ENCODE assay signal across 11 cellular contexts in genomic region chr9:110064721-110065252, GRCh38.
DNase-seq lines count a peak whose midpoint lies in the region; ATAC-seq and TF ChIP-seq lines count a peak whose summit lies in the region.
"Had no signal": no experiment of that assay in that cellular context is flagged by ENCODE, and none has a peak within 500 bp of the region (broad histone marks: within the 10 kb centered on the region; RNA-seq: fewer than 3 reads in every experiment).

No MANE protein-coding gene starts in this region.

- no peak overlapping the region for H3K4me3 ChIP-seq in body of pancreas
- H3K4me3 ChIP-seq: neural progenitor cell had no signal

- no peaks in the 10 kb centered on the region for H3K9me3 ChIP-seq in body of pancreas

- intact Hi-C loops in left ventricle myocardium superior (cut with micrococcal nuclease) (no loop called here), body of pancreas (cut with DNase I) (no loop called here)

- H3K27ac ChIP-seq in body of pancreas = no peak overlapping the region
- H3K27ac ChIP-seq: neural progenitor cell had no signal

- peak; percentile 11 for ATAC-seq in GM18517 (IDR thresholded peaks at IDR 0.05; ENCODE audit: unreplicated experiment)
- peak; percentile 30 for ATAC-seq in HG02943 (IDR thresholded peaks at IDR 0.05; ENCODE audit: low read depth, unreplicated experiment)
- peak; percentile 52 for ATAC-seq in left ventricle myocardium superior
- ATAC-seq in body of pancreas = no peak

- no peak for TF ChIP-seq POLR2A in body of pancreas (IDR thresholded peaks at IDR 0.05)

- no peak for TF ChIP-seq CTCF in body of pancreas (IDR thresholded peaks at IDR 0.05)

- H3K36me3 ChIP-seq in body of pancreas (replicated peaks in 1 of 2; ENCODE audit: insufficient read depth in 1 of 2, low read depth in 2 of 2) = no peaks in the 10 kb centered on the region
- H3K36me3 ChIP-seq: neural progenitor cell had no signal

- WGBS in body of pancreas, 2 donors = 43 to 57% methylated on average over 7 of the region's 7 CpGs

- DNase-seq in NOMO-1 treated with DMSO at 0.1 percent for 48 hours (lab: John Stamatoyannopoulos, UW; ENCODE audit: unreplicated experiment) (peak; percentile 34), left ventricle myocardium superior (peak; percentile 45), RKO (ENCODE audit: low spot score) (no peak), NK-92 (lab: John Stamatoyannopoulos, UW; ENCODE audit: unreplicated experiment) (no peak), NCI-H2029 (lab: John Stamatoyannopoulos, UW) (no peak), body of pancreas (no peak)
- DNase-seq: NCI-H446; stimulated activated CD4-positive, alpha-beta T cell treated with anti-CD3 and anti-CD28 coated beads, Interleukin-12 subunit alpha, Interleukin-12 subunit beta, amount 100 ng/mL, for 4 hours had no signal

- no peaks in the 10 kb centered on the region for H3K27me3 ChIP-seq in body of pancreas
- H3K27me3 ChIP-seq: neural progenitor cell had no signal

- no peaks in the 10 kb centered on the region for H3K4me1 ChIP-seq in body of pancreas

Comparison
In these comparisons a context has a peak if more than half of its experiments do, and no peak if none do; other contexts are left out.
1. DNase-seq: peak in NOMO-1 treated with DMSO at 0.1 percent for 48 hours (single experiment) and left ventricle myocardium superior (single experiment); none in RKO (single experiment), NK-92 (single experiment), NCI-H2029 (single experiment) and body of pancreas (0 of 4).